Comparison of ENCODE assay signal across 8 cellular contexts in genomic region chr2:120012363-120012762, GRCh38. TPM values are rescaled to one million over a fixed set of nuclear protein-coding genes. Genes with fewer than 3 reads are reported as not detected.
A peak's percentile ranks its signal among the peaks of the same experiment; 100 is the strongest.
DNase-seq lines count a peak whose midpoint lies in the region; ATAC-seq, FAIRE-seq and TF ChIP-seq lines count a peak whose summit lies in the region.

No MANE protein-coding gene starts in this region.

- H3K9ac ChIP-seq in K562 (ENCODE audit: insufficient read depth in 1 of 2, low read depth in 2 of 2, low read length in 2 of 2): peak overlapping the region in 1 of 2 experiments; percentile 70; a peak in 2 of 4 replicates

- H3K4me2 ChIP-seq in K562 (ENCODE audit: insufficient read depth, low read length): peak overlapping the region; percentile 81

- no peaks in the 10 kb centered on the region for H4K20me1 ChIP-seq in K562 (replicated peaks; ENCODE audit: control insufficient read depth, insufficient read depth, low read length)

- peaks cover 12% of the 10 kb centered on the region; the same call in 1 of the 3 replicates for H3K79me2 ChIP-seq in K562 (ENCODE audit: control insufficient read depth, insufficient read depth, low read length)

- TF ChIP-seq POLR2A in K562 (conservative IDR thresholded peaks at IDR 0.05): no peak

- POLR2A ChIA-PET in A673 (lab: Charles Lee; ENCODE audit: low non-redundant PET) (no interaction called here), K562 (lab: Yijun Ruan, JAX) (interaction anchor here (0.7 to 1.0 kb wide), 3 partner anchors 8 to 38 kb away, joined by 3 to 4 read pairs (median 4); no protein-coding TSS in a partner anchor)

- BruUV-seq in A673 (replicated peaks; lab: Mats Ljungman, UMichigan) (no TSS peak), K562 (replicated peaks; lab: Mats Ljungman, UMichigan) (TSS peak; percentile 50)

- H3K4me1 ChIP-seq in A673 (ENCODE audit: insufficient read depth, low read length, poor library complexity, severe bottlenecking) (peaks cover 7% of the 10 kb centered on the region), K562 (replicated peaks in 1 of 2; ENCODE audit: control insufficient read depth in 2 of 2, insufficient read depth in 2 of 2, low read length in 2 of 2) (peaks cover 2 to 15% of the 10 kb centered on the region in 2 experiments; a peak in 3 of 5 replicates), mucosa of descending colon (ENCODE audit: low read depth) (no peaks in the 10 kb centered on the region)

- ATAC-seq in K562 (no peak), mucosa of descending colon (no peak)

- in situ Hi-C loops in K562 (cut with MboI): no loop called here

- no peak for TF ChIP-seq EP300 in K562 (IDR thresholded peaks at IDR 0.05; ENCODE audit: low read length)

- peak overlapping the region; percentile 74 for H3K4me3 ChIP-seq in A673 (ENCODE audit: low read depth, low read length, poor library complexity, severe bottlenecking)
- peak overlapping the region; percentile 58 for H3K4me3 ChIP-seq in HFF-Myc (replicated peaks; ENCODE audit: low read depth, low read length)
- H3K4me3 ChIP-seq in K562: peak overlapping the region; percentile 84
- H3K4me3 ChIP-seq in mucosa of descending colon: peak overlapping the region; percentile 93

- H3K9me3 ChIP-seq in A673 (ENCODE audit: low read depth, low read length, poor library complexity, severe bottlenecking) (no peaks in the 10 kb centered on the region), K562 (replicated peaks; ENCODE audit: control insufficient read depth, insufficient read depth, low read depth, low read length) (no peaks in the 10 kb centered on the region), mucosa of descending colon (no peaks in the 10 kb centered on the region)

- CTCF ChIA-PET in A673 (lab: Charles Lee) (no interaction called here), K562 (lab: Yijun Ruan, JAX; ENCODE audit: low intra/inter-chr PET ratio) (no interaction called here)

- H3K36me3 ChIP-seq in A673 (ENCODE audit: insufficient read depth, low read length, poor library complexity, severe bottlenecking): no peaks in the 10 kb centered on the region
- H3K36me3 ChIP-seq in K562 (ENCODE audit: control insufficient read depth, insufficient read depth, low read length): no peaks in the 10 kb centered on the region
- H3K36me3 ChIP-seq in mucosa of descending colon (ENCODE audit: low read depth): no peaks in the 10 kb centered on the region

- intact Hi-C loops in A673 (cut with micrococcal nuclease; ENCODE audit: unreplicated experiment) (loop anchor here (5.0 kb wide), 1 partner anchor 310 kb away; no protein-coding TSS in a partner anchor), K562 (cut with micrococcal nuclease) (loop anchor here (2.0 to 10.0 kb wide), 4 partner anchors 162 to 310 kb away; no protein-coding TSS in a partner anchor), mucosa of descending colon (cut with DNase I, micrococcal nuclease) (no loop called here)

- no peaks in the 10 kb centered on the region for H3K9me1 ChIP-seq in K562 (ENCODE audit: control insufficient read depth, insufficient read depth, low read length)

- TF ChIP-seq RAD21 in K562 (CRISPR knock-in tag; conservative IDR thresholded peaks at IDR 0.05 in 1 of 2, IDR thresholded peaks at IDR 0.05 in 1 of 2): no peak

- peak overlapping the region; percentile 83 for H2AFZ ChIP-seq in K562 (ENCODE audit: low read depth, low read length)

- FAIRE-seq in K562 (lab: Jason Lieb, UNC) (no peak), urothelium cell line (lab: Jason Lieb, UNC) (no peak)

- DNase-seq in A673 (ENCODE audit: low spot score) (no peak), HFF-Myc (ENCODE audit: extremely low read depth, low read depth) (no peak), K562 (ENCODE audit: extremely low read depth in 1 of 4, low spot score in 3 of 4) (no peak), mucosa of descending colon (no peak), urothelium cell line (ENCODE audit: low spot score) (no peak), Ammon's horn (ENCODE audit: low spot score) (no peak), mucosa of gallbladder (ENCODE audit: low spot score) (no peak)
- no peak for DNase-seq in stimulated activated CD8-positive, alpha-beta memory T cell treated with anti-CD3 and anti-CD28 coated beads, Interleukin-4, amount 100 ng/mL, for 48 hours

- TF ChIP-seq CTCF in A673 (conservative IDR thresholded peaks at IDR 0.05; ENCODE audit: low read depth, low read length) (no peak), HFF-Myc (IDR thresholded peaks at IDR 0.05; ENCODE audit: low read depth, low read length, missing control alignments) (no peak), K562 (IDR thresholded peaks at IDR 0.05 in 2 of 3, conservative IDR thresholded peaks at IDR 0.05 in 1 of 3; ENCODE audit: insufficient read depth in 2 of 3, low read depth in 1 of 3, low read length in 3 of 3) (no peak), mucosa of descending colon (IDR thresholded peaks at IDR 0.05) (no peak)

- WGBS in K562 (ENCODE audit: insufficient coverage, low coverage, missing lambda C conversion rate): 35% methylated on average over 8 of the region's 8 CpGs

- H3K27me3 ChIP-seq in A673 (replicated peaks; ENCODE audit: insufficient read depth, low read depth, low read length, poor library complexity): no peaks in the 10 kb centered on the region
- no peaks in the 10 kb centered on the region for H3K27me3 ChIP-seq in K562 (ENCODE audit: control insufficient read depth in 2 of 2, insufficient read depth in 2 of 2, low read length in 2 of 2)

- H3K27ac ChIP-seq in A673 (ENCODE audit: low read depth, low read length, poor library complexity, severe bottlenecking) (peak overlapping the region; percentile 91), K562 (ENCODE audit: extremely low read depth, low read depth, low read length) (no peak overlapping the region; the same call in 1 of the 3 replicates)

TF ChIP-seq in K562, 482 proteins besides CTCF, POLR2A, EP300 and RAD21 (continues in another document):
- TF ChIP-seq PKNOX1 (IDR thresholded peaks at IDR 0.05): 0 out of 2 replicates have a peak, but pooled peaks have one; percentile 45
- peak; percentile 12 for TF ChIP-seq TAF9B (IDR thresholded peaks at IDR 0.05; ENCODE audit: partially characterized antibody)
- TF ChIP-seq SIN3B (IDR thresholded peaks at IDR 0.05; ENCODE audit: low read depth): no peak

RNA-seq across cellular contexts. Expression of gene EPB41L5, which starts 0.5 kb away (rescaled TPM):
- total RNA-seq in A673 (2021) (25.8 and 26.5 TPM in 2 replicates), K562 (2014; rRNA removed) (4.8 and 5.4 TPM in 2 replicates), K562 (2014; rRNA removed; fragmentation: Illumina TruSeq; extraction: Trizol) (11.5 and 14.4 TPM in 2 replicates), K562 (2015; rRNA removed; fragmentation: Illumina TruSeq; extraction: Trizol) (9.4 TPM in 2 replicates), K562 (2021) (8.7 and 9.3 TPM in 2 replicates), mucosa of descending colon (10 to 100 TPM; 22.6 to 36.7 (median 27.8) TPM), mucosa of gallbladder (27.4 TPM)
- 14.3 and 43.5 TPM in 2 replicates for total RNA-seq in K562 (2011; cell fraction: chromatin; rRNA removed; ENCODE audit: low replicate concordance)
- total RNA-seq in K562 (2011; cell fraction: nucleolus; rRNA removed): 7.2 and 8.8 TPM in 2 replicates
- 18.9 and 25.1 TPM in 2 replicates for total RNA-seq in K562 (2011; cell fraction: nucleoplasm; rRNA removed)
- polyA plus RNA-seq in K562 (2011; rRNA removed) (10.7 and 14.1 TPM in 2 replicates), K562 (2014; fragmentation: Illumina TruSeq; extraction: Trizol) (7.6 and 8.2 TPM in 2 replicates), K562 (2014; fragmentation: Nextera tagmentation; extraction: Ambion mirVana) (1 to 10 TPM; 2.3 to 3.0 TPM), K562 (2014; rRNA removed) (6.0 and 6.3 TPM in 2 replicates)
- 4.1 and 5.4 TPM in 2 replicates for polyA plus RNA-seq in K562 (2011; cell fraction: cytosol; rRNA removed)
- polyA plus RNA-seq in K562 (2011; cell fraction: nucleus; rRNA removed): 9.1 and 14.7 TPM in 2 replicates
- 5.4 and 6.8 TPM in 2 replicates for polyA plus RNA-seq in K562 (2012)
- 29.8 and 36.4 TPM in 2 replicates for polyA minus RNA-seq in K562 (2011; rRNA and poly(A)+ RNA removed)
- polyA minus RNA-seq in K562 (2011; cell fraction: cytosol; rRNA and poly(A)+ RNA removed): 9.3 and 10.0 TPM in 2 replicates
- polyA minus RNA-seq in K562 (2011; cell fraction: nucleus; rRNA and poly(A)+ RNA removed): 18.3 and 35.3 TPM in 2 replicates

Comparison
In these comparisons a context has a peak if more than half of its experiments do, and no peak if none do; other contexts are left out.
1. intact Hi-C loops: an anchor here in A673 (5.0 kb wide) and K562 (2.0 to 10.0 kb wide); none called in mucosa of descending colon.